Comparison of ENCODE assay signal across 1 cellular context in the genomic region with DNA sequence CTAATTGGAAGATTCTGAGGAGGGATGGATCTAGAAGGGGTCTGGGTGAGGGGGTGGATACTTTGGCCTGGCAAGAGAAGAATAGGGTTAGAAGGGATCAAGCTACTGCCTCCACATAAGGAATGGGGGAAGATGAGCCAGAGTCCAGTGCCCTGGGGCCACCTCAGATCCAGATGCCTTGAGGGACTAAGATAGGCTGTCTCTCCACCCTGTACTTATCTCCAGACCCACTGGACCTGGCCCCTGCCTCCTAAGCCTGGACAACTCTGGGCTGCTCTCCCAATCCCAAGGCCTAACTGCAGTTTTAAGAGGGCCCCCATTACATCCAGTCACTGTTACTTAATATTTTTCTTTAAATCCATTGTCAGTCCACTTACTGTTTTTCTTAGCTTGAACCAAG.
TF ChIP-seq lines count a peak whose summit lies in the region.

No MANE protein-coding gene starts in this region.

TF ChIP-seq in H1, 55 proteins besides CTCF, POLR2A, EP300 and RAD21:
- TF ChIP-seq SIX5 (IDR thresholded peaks at IDR 0.05; ENCODE audit: low read depth, low read length) = no peak
- TF ChIP-seq KDM1A (IDR thresholded peaks at IDR 0.05; ENCODE audit: borderline replicate concordance, low read length) = no peak
- no peak for TF ChIP-seq RNF2 (IDR thresholded peaks at IDR 0.05; ENCODE audit: borderline replicate concordance, low read depth, low read length, missing control alignments, poor library complexity, severe bottlenecking)
- no peak for TF ChIP-seq SIRT6 (IDR thresholded peaks at IDR 0.05; ENCODE audit: low read length)
- no peak for TF ChIP-seq CHD1 (IDR thresholded peaks at IDR 0.05; ENCODE audit: low read depth, low read length)
- TF ChIP-seq RBBP5 (IDR thresholded peaks at IDR 0.05; ENCODE audit: borderline replicate concordance, low read depth, low read length) = no peak
- no peak for TF ChIP-seq POU5F1 (IDR thresholded peaks at IDR 0.05; ENCODE audit: low read depth, low read length)
- no peak for TF ChIP-seq BCL11A (IDR thresholded peaks at IDR 0.05; ENCODE audit: low read depth in 2 of 2, low read length in 2 of 2)
- no peak for TF ChIP-seq CREB1 (IDR thresholded peaks at IDR 0.05)
- TF ChIP-seq, protein P1, sequence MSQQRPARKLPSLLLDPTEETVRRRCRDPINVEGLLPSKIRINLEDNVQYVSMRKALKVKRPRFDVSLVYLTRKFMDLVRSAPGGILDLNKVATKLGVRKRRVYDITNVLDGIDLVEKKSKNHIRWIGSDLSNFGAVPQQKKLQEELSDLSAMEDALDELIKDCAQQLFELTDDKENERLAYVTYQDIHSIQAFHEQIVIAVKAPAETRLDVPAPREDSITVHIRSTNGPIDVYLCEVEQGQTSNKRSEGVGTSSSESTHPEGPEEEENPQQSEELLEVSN (IDR thresholded peaks at IDR 0.05) = no peak
- no peak for TF ChIP-seq TAF1 (IDR thresholded peaks at IDR 0.05; ENCODE audit: low read depth, low read length)
- no peak for TF ChIP-seq SRF (IDR thresholded peaks at IDR 0.05; ENCODE audit: low read depth, low read length)
- TF ChIP-seq, protein P2, sequence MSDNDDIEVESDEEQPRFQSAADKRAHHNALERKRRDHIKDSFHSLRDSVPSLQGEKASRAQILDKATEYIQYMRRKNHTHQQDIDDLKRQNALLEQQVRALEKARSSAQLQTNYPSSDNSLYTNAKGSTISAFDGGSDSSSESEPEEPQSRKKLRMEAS (IDR thresholded peaks at IDR 0.05) = no peak
- no peak for TF ChIP-seq SP4 (IDR thresholded peaks at IDR 0.05; ENCODE audit: low read length)
- no peak for TF ChIP-seq TAF7 (optimal IDR thresholded peaks at IDR 0.05; ENCODE audit: borderline replicate concordance, low read depth, low read length)
- no peak for TF ChIP-seq HDAC6 (IDR thresholded peaks at IDR 0.05; ENCODE audit: low read depth, low read length)
